Comparison of ENCODE assay signal across 8 cellular contexts in the genomic region with DNA sequence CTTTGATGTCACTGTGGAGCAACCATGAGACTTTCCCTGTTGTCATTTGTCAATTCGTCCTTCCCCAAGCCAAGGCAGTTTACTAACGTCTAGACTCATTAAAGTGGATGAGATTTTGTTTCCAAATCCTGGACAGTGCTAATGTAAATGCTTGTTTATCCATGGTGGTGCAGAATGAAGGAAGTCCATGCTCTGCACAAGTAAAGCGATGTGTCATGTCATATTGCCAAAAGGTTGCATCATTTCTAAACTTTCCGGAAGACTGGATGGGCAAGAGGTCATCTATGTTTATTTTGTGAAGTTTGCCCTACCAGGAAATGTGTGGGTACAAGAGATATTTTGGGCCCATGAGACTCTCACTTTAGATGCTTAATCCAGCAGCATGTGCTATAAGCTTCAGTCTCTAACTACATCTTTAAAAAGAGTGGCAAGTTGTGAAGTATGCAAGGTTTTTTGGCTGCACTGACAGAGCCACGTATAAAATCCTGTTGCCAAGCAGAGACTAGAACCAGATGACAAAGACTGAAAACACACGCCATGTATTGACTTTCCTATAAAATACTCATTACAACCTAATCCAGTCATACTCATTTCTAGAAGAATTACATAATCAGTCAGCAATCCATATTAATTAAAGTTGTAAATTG.
DNase-seq lines count a peak whose midpoint lies in the region; ATAC-seq and TF ChIP-seq lines count a peak whose summit lies in the region.

No MANE protein-coding gene starts in this region.

- no peaks in the 10 kb centered on the region for H3K36me3 ChIP-seq in lung (ENCODE audit: control insufficient read depth in 2 of 2, insufficient read depth in 2 of 2, low read length in 2 of 2)

- peak overlapping the region in 4 of 5 experiments; percentile 70 to 91 (median 90) for H3K27ac Mint-ChIP-seq in brain
- H3K27ac Mint-ChIP-seq in activated CD4-positive, alpha-beta memory T cell treated with anti-CD3 and anti-CD28 coated beads, Interleukin-2, amount 10 ng/mL, durations not matched to agents 7 days and 5 days, result no peak overlapping the region

- H3K27me3 Mint-ChIP-seq in brain, result no peaks in the 10 kb centered on the region
- H3K27me3 Mint-ChIP-seq in activated CD4-positive, alpha-beta memory T cell treated with anti-CD3 and anti-CD28 coated beads, Interleukin-2, amount 10 ng/mL, durations not matched to agents 7 days and 5 days, result peaks cover 3% of the 10 kb centered on the region

- H3K9me3 ChIP-seq in lung (ENCODE audit: control insufficient read depth in 2 of 2, insufficient read depth in 1 of 2, low read length in 1 of 2), result no peaks in the 10 kb centered on the region

- TF ChIP-seq CTCF in LNCaP clone FGC (IDR thresholded peaks at IDR 0.05; ENCODE audit: control insufficient read depth, extremely low read depth, insufficient read depth) (no peak), brain (conservative IDR thresholded peaks at IDR 0.05) (no peak), lung (IDR thresholded peaks at IDR 0.05; ENCODE audit: control extremely low read depth, extremely low read depth) (no peak)

- peaks cover 0 to 5% of the 10 kb centered on the region in 2 donors for H3K4me1 ChIP-seq in lung (ENCODE audit: control insufficient read depth in 2 of 2, insufficient read depth in 2 of 2, low read length in 2 of 2)

- ATAC-seq in lung (ENCODE audit: insufficient read depth, low FRiP score), result peak; percentile 71

- H3K27ac ChIP-seq in lung (ENCODE audit: low read depth in 1 of 2, low read length in 1 of 2), result peak overlapping the region in 1 of 2 donors; percentile 47

- peaks cover 20% of the 10 kb centered on the region for H3K4me1 Mint-ChIP-seq in brain
- H3K4me1 Mint-ChIP-seq in activated CD4-positive, alpha-beta memory T cell treated with anti-CD3 and anti-CD28 coated beads, Interleukin-2, amount 10 ng/mL, durations not matched to agents 7 days and 5 days, result peaks cover 14% of the 10 kb centered on the region

- POLR2A ChIA-PET in activated CD4-positive, alpha-beta memory T cell treated with anti-CD3 and anti-CD28 coated beads, Interleukin-2, amount 10 ng/mL, durations not matched to agents 7 days and 5 days (lab: Charles Lee), result no interaction called here

- WGBS in lung, 2 donors, result 12 to 14% methylated on average over 6 of the region's 6 CpGs

- H3K36me3 Mint-ChIP-seq in brain, result no peaks in the 10 kb centered on the region
- no peaks in the 10 kb centered on the region for H3K36me3 Mint-ChIP-seq in activated CD4-positive, alpha-beta memory T cell treated with anti-CD3 and anti-CD28 coated beads, Interleukin-2, amount 10 ng/mL, durations not matched to agents 7 days and 5 days (ENCODE audit: low read depth)

- no peaks in the 10 kb centered on the region for H3K27me3 ChIP-seq in lung (ENCODE audit: control insufficient read depth, insufficient read depth)

- DNase-seq in Ammon's horn (ENCODE audit: low spot score), result peak; percentile 25
- DNase-seq in LNCaP clone FGC (ENCODE audit: low read depth), result peak; percentile 88
- DNase-seq in lung (ENCODE audit: low spot score), result no peak
- no peak for DNase-seq in activated CD4-positive, alpha-beta T cell treated with anti-CD3 and anti-CD28 coated beads, Interleukin-2, amount 50 U/mL, for 48 hours
- no peak for DNase-seq in activated CD4-positive, alpha-beta T cell treated with anti-CD3 and anti-CD28 coated beads, Interleukin-2, amount 50 U/mL, for 4 hours
- DNase-seq in stimulated activated CD4-positive, alpha-beta T cell treated with anti-CD3 and anti-CD28 coated beads, Interleukin-12 subunit alpha, Interleukin-12 subunit beta, amount 100 ng/mL, for 4 hours, result no peak
- DNase-seq in activated CD4-positive, alpha-beta memory T cell treated with anti-CD3 and anti-CD28 coated beads, Interleukin-2, amount 10 ng/mL, durations not matched to agents 7 days and 5 days, result no peak

- no peak overlapping the region for H3K4me3 Mint-ChIP-seq in brain
- no peak overlapping the region for H3K4me3 Mint-ChIP-seq in activated CD4-positive, alpha-beta memory T cell treated with anti-CD3 and anti-CD28 coated beads, Interleukin-2, amount 10 ng/mL, durations not matched to agents 7 days and 5 days

- no peak overlapping the region for H3K4me3 ChIP-seq in LNCaP clone FGC (ENCODE audit: low read depth, low read length)
- no peak overlapping the region for H3K4me3 ChIP-seq in lung

- H3K9me3 Mint-ChIP-seq in brain, result peaks cover 0 to 7% (median 0%) of the 10 kb centered on the region in 5 experiments
- peaks cover 2% of the 10 kb centered on the region for H3K9me3 Mint-ChIP-seq in activated CD4-positive, alpha-beta memory T cell treated with anti-CD3 and anti-CD28 coated beads, Interleukin-2, amount 10 ng/mL, durations not matched to agents 7 days and 5 days

- CTCF ChIA-PET in activated CD4-positive, alpha-beta memory T cell treated with anti-CD3 and anti-CD28 coated beads, Interleukin-2, amount 10 ng/mL, durations not matched to agents 7 days and 5 days (lab: Charles Lee), result no interaction called here

Comparison
In these comparisons a context has a peak if more than half of its experiments do, and no peak if none do; other contexts are left out.
1. DNase-seq: peak in Ammon's horn (single experiment) and LNCaP clone FGC (single experiment); none in lung (single experiment), activated CD4-positive, alpha-beta T cell treated with anti-CD3 and anti-CD28 coated beads, Interleukin-2, amount 50 U/mL, for 48 hours (0 of 2), activated CD4-positive, alpha-beta T cell treated with anti-CD3 and anti-CD28 coated beads, Interleukin-2, amount 50 U/mL, for 4 hours (0 of 2), stimulated activated CD4-positive, alpha-beta T cell treated with anti-CD3 and anti-CD28 coated beads, Interleukin-12 subunit alpha, Interleukin-12 subunit beta, amount 100 ng/mL, for 4 hours (single experiment) and activated CD4-positive, alpha-beta memory T cell treated with anti-CD3 and anti-CD28 coated beads, Interleukin-2, amount 10 ng/mL, durations not matched to agents 7 days and 5 days (single experiment).